ENCODE assay signal across 8 cellular contexts in genomic region chr11:20363149-20363499, GRCh38. TPM values are rescaled to one million over a fixed set of nuclear protein-coding genes. Genes with fewer than 3 reads are reported as not detected.
DNase-seq lines count a peak whose midpoint lies in the region; ATAC-seq lines count a peak whose summit lies in the region.

No MANE protein-coding gene starts in this region.

- peak overlapping the region; percentile 85 for H3K27ac Mint-ChIP-seq in activated CD8-positive, alpha-beta memory T cell treated with anti-CD3 and anti-CD28 coated beads, Interleukin-2, amount 10 ng/mL, durations not matched to agents 7 days and 5 days
- H3K27ac Mint-ChIP-seq in activated CD4-positive, alpha-beta memory T cell treated with anti-CD3 and anti-CD28 coated beads for 36 hours = peak overlapping the region; percentile 81
- peak overlapping the region; percentile 88 to 95 (median 90) for H3K27ac Mint-ChIP-seq in immature natural killer cell

- H3K4me1 Mint-ChIP-seq in activated CD8-positive, alpha-beta memory T cell treated with anti-CD3 and anti-CD28 coated beads, Interleukin-2, amount 10 ng/mL, durations not matched to agents 7 days and 5 days = peaks cover 54% of the 10 kb centered on the region
- peaks cover 52% of the 10 kb centered on the region for H3K4me1 Mint-ChIP-seq in activated CD4-positive, alpha-beta memory T cell treated with anti-CD3 and anti-CD28 coated beads for 36 hours (ENCODE audit: low read depth)
- H3K4me1 Mint-ChIP-seq in immature natural killer cell = peaks cover 47 to 58% of the 10 kb centered on the region in 2 donors

- peak overlapping the region; percentile 72 for H3K4me3 ChIP-seq in thymus (ENCODE audit: low read length)

- H3K27me3 ChIP-seq in thymus (ENCODE audit: control insufficient read depth, insufficient read depth) = no peaks in the 10 kb centered on the region

- intact Hi-C loops in activated CD4-positive, alpha-beta memory T cell treated with anti-CD3 and anti-CD28 coated beads for 36 hours (cut with micrococcal nuclease) = loop anchor here (1.0 to 10.0 kb wide), 4 partner anchors 24 to 641 kb away; partner anchors contain the start of gene PRMT3

- no peaks in the 10 kb centered on the region for H3K36me3 ChIP-seq in thymus (ENCODE audit: control insufficient read depth, insufficient read depth)

- peaks cover 13% of the 10 kb centered on the region for H3K36me3 Mint-ChIP-seq in activated CD8-positive, alpha-beta memory T cell treated with anti-CD3 and anti-CD28 coated beads, Interleukin-2, amount 10 ng/mL, durations not matched to agents 7 days and 5 days
- H3K36me3 Mint-ChIP-seq in activated CD4-positive, alpha-beta memory T cell treated with anti-CD3 and anti-CD28 coated beads for 36 hours = peaks cover 15% of the 10 kb centered on the region
- H3K36me3 Mint-ChIP-seq in immature natural killer cell = peaks cover 0 to 4% (median 3%) of the 10 kb centered on the region in 3 donors

- 62% methylated on average over 2 of the region's 2 CpGs for WGBS in thymus

- no peak for ATAC-seq in activated CD8-positive, alpha-beta memory T cell treated with anti-CD3 and anti-CD28 coated beads, Interleukin-2, amount 10 ng/mL, durations not matched to agents 7 days and 5 days
- no peak for ATAC-seq in HG03442 (IDR thresholded peaks at IDR 0.05; ENCODE audit: unreplicated experiment)
- no peak for ATAC-seq in HG02571 (IDR thresholded peaks at IDR 0.05; ENCODE audit: unreplicated experiment)
- ATAC-seq in GM21737 (IDR thresholded peaks at IDR 0.05; ENCODE audit: unreplicated experiment) = no peak

- H3K27ac ChIP-seq in thymus (ENCODE audit: low read depth) = no peak overlapping the region

- POLR2A ChIA-PET in activated CD4-positive, alpha-beta memory T cell treated with anti-CD3 and anti-CD28 coated beads for 36 hours (lab: Charles Lee) = no interaction called here

- no peak for DNase-seq in activated CD8-positive, alpha-beta memory T cell treated with anti-CD3 and anti-CD28 coated beads, Interleukin-2, amount 10 ng/mL, durations not matched to agents 7 days and 5 days
- no peak for DNase-seq in activated CD8-positive, alpha-beta memory T cell treated with anti-CD3 and anti-CD28 coated beads, Interleukin-2, amount 50 U/mL, for 4 hours
- no peak for DNase-seq in activated CD4-positive, alpha-beta memory T cell treated with anti-CD3 and anti-CD28 coated beads for 36 hours
- no peak for DNase-seq in immature natural killer cell

- CTCF ChIA-PET in activated CD8-positive, alpha-beta memory T cell treated with anti-CD3 and anti-CD28 coated beads, Interleukin-2, amount 10 ng/mL, durations not matched to agents 7 days and 5 days (lab: Charles Lee) = interaction anchor here (0.6 to 3.1 kb wide), 4 partner anchors 10 to 235 kb away, joined by 3 to 26 read pairs (median 4); no protein-coding TSS in a partner anchor
- CTCF ChIA-PET in activated CD4-positive, alpha-beta memory T cell treated with anti-CD3 and anti-CD28 coated beads for 36 hours (lab: Charles Lee) = interaction anchor here (0.6 to 3.1 kb wide), 3 partner anchors 10 to 187 kb away, joined by 3 to 27 read pairs (median 11); no protein-coding TSS in a partner anchor

- H3K9me3 ChIP-seq in thymus (ENCODE audit: control insufficient read depth) = no peaks in the 10 kb centered on the region

- H3K27me3 Mint-ChIP-seq in activated CD8-positive, alpha-beta memory T cell treated with anti-CD3 and anti-CD28 coated beads, Interleukin-2, amount 10 ng/mL, durations not matched to agents 7 days and 5 days = no peaks in the 10 kb centered on the region
- H3K27me3 Mint-ChIP-seq in activated CD4-positive, alpha-beta memory T cell treated with anti-CD3 and anti-CD28 coated beads for 36 hours = no peaks in the 10 kb centered on the region
- peaks cover 0 to 5% (median 3%) of the 10 kb centered on the region in 3 donors for H3K27me3 Mint-ChIP-seq in immature natural killer cell (ENCODE audit: low read depth in 3 of 3)

- no peaks in the 10 kb centered on the region for H3K9me3 Mint-ChIP-seq in activated CD8-positive, alpha-beta memory T cell treated with anti-CD3 and anti-CD28 coated beads, Interleukin-2, amount 10 ng/mL, durations not matched to agents 7 days and 5 days (ENCODE audit: low read depth)
- H3K9me3 Mint-ChIP-seq in activated CD4-positive, alpha-beta memory T cell treated with anti-CD3 and anti-CD28 coated beads for 36 hours = no peaks in the 10 kb centered on the region
- H3K9me3 Mint-ChIP-seq in immature natural killer cell = no peaks in the 10 kb centered on the region

- H3K4me3 Mint-ChIP-seq in activated CD8-positive, alpha-beta memory T cell treated with anti-CD3 and anti-CD28 coated beads, Interleukin-2, amount 10 ng/mL, durations not matched to agents 7 days and 5 days = peak overlapping the region; percentile 81
- peak overlapping the region; percentile 76 for H3K4me3 Mint-ChIP-seq in activated CD4-positive, alpha-beta memory T cell treated with anti-CD3 and anti-CD28 coated beads for 36 hours
- H3K4me3 Mint-ChIP-seq in immature natural killer cell = peak overlapping the region; percentile 92 to 95 (median 94)

- peaks cover 9% of the 10 kb centered on the region for H3K4me1 ChIP-seq in thymus (ENCODE audit: control insufficient read depth, insufficient read depth, low read length)

RNA-seq across cellular contexts. Expression of gene HTATIP2, which starts 0.4 kb away (rescaled TPM):
- 10 to 100 TPM; 42.0 to 44.2 TPM for total RNA-seq in activated CD8-positive, alpha-beta memory T cell treated with anti-CD3 and anti-CD28 coated beads, Interleukin-2, amount 10 ng/mL, durations not matched to agents 7 days and 5 days
- 10 to 100 TPM; 82.1 to 83.4 TPM for total RNA-seq in activated CD4-positive, alpha-beta memory T cell treated with anti-CD3 and anti-CD28 coated beads for 36 hours
- polyA plus RNA-seq in immature natural killer cell = 10 to 100 TPM; 61.2 to 67.9 (median 61.6) TPM
- 44.9 TPM for polyA plus RNA-seq in thymus

RNA-seq across cellular contexts. Expression of gene PRMT3, which starts 24.4 kb away (rescaled TPM):
- total RNA-seq in activated CD8-positive, alpha-beta memory T cell treated with anti-CD3 and anti-CD28 coated beads, Interleukin-2, amount 10 ng/mL, durations not matched to agents 7 days and 5 days = 10 to 100 TPM; 22.9 to 24.4 TPM
- total RNA-seq in activated CD4-positive, alpha-beta memory T cell treated with anti-CD3 and anti-CD28 coated beads for 36 hours = 10 to 100 TPM; 31.2 to 33.2 TPM
- polyA plus RNA-seq in immature natural killer cell (1 to 10 TPM; 4.2 to 5.1 (median 5.0) TPM), thymus (12.8 TPM)
